ENCODE assay signal across 8 cellular contexts in genomic region chr2:43542285-43542933, GRCh38. TPM values are rescaled to one million over a fixed set of nuclear protein-coding genes. Genes with fewer than 3 reads are reported as not detected.
DNase-seq lines count a peak whose midpoint lies in the region; ATAC-seq, FAIRE-seq and TF ChIP-seq lines count a peak whose summit lies in the region.

No MANE protein-coding gene starts in this region.

- peak; percentile 78 for FAIRE-seq in colon (lab: Jason Lieb, UNC)

- peaks cover 4% of the 10 kb centered on the region for H3K9me3 Mint-ChIP-seq in mesothelial cell of epicardium

- H3K4me3 Mint-ChIP-seq in mesothelial cell of epicardium: no peak overlapping the region

- ATAC-seq in GM18870 (IDR thresholded peaks at IDR 0.05; ENCODE audit: unreplicated experiment) (no peak), GM21528 (IDR thresholded peaks at IDR 0.05; ENCODE audit: low FRiP score, unreplicated experiment) (no peak)

- intact Hi-C loops in head of caudate nucleus (cut with DNase I): no loop called here

- TF ChIP-seq CTCF in GM12864 (IDR thresholded peaks at IDR 0.05; ENCODE audit: low read depth, low read length, missing control alignments) (peak; percentile 37), mesothelial cell of epicardium (IDR thresholded peaks at IDR 0.05; ENCODE audit: unreplicated experiment) (peak; percentile 89)

- no peak overlapping the region for H3K27ac Mint-ChIP-seq in mesothelial cell of epicardium

- peak; percentile 63 for DNase-seq in ACHN
- DNase-seq in GM12864 (ENCODE audit: low read depth): no peak
- peak; percentile 20 for DNase-seq in NCI-H774 (lab: John Stamatoyannopoulos, UW)
- no peak for DNase-seq in mesothelial cell of epicardium (ENCODE audit: low spot score in 2 of 2, unreplicated experiment in 2 of 2)
- no peak for DNase-seq in head of caudate nucleus

- H3K27me3 Mint-ChIP-seq in mesothelial cell of epicardium (ENCODE audit: low read depth): no peaks in the 10 kb centered on the region

- H3K4me3 ChIP-seq in GM12864 (ENCODE audit: low read depth, low read length): no peak overlapping the region

- peaks cover 3% of the 10 kb centered on the region for H3K36me3 Mint-ChIP-seq in mesothelial cell of epicardium

- in situ Hi-C loops in ACHN (cut with HindIII; ENCODE audit: low pct_ligation_motif_present, low pct_unique_long_range_greater_than_20kb, low sequenced_read_pairs): no loop called here

- peaks cover 14% of the 10 kb centered on the region for H3K4me1 Mint-ChIP-seq in mesothelial cell of epicardium

RNA-seq across cellular contexts. Expression of gene THADA, which starts 53.4 kb away (rescaled TPM):
- total RNA-seq in mesothelial cell of epicardium: 28.5 to 33.6 TPM (median 29.7 TPM) in 3 replicates

Comparison
In these comparisons a context has a peak if more than half of its experiments do, and no peak if none do; other contexts are left out.
1. DNase-seq: peak in ACHN (single experiment) and NCI-H774 (single experiment); none in GM12864 (single experiment), mesothelial cell of epicardium (0 of 2) and head of caudate nucleus (0 of 42).